ENCODE assay signal across 7 cellular contexts in the genomic region with DNA sequence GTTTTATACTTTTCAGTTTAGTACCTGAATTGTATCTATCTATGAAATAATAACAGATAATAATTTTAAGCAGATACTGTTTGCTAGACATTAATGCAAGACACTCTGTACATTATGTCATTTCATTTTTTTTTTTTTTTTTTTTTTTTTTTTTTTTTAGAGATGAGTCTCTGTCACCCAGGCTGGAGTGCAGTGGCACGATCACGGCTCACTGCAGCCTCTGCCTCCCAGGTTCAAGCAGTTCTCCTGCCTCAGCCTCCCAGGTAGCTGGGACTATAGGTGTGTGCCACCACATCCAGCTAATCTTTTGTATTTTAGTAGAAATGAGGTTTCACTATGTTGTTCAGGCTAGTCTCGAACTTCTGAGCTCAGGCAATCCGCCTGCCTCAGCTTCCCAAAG. TPM values are rescaled to one million over a fixed set of nuclear protein-coding genes. Genes with fewer than 3 reads are reported as not detected.
DNase-seq lines count a peak whose midpoint lies in the region; ATAC-seq, FAIRE-seq and TF ChIP-seq lines count a peak whose summit lies in the region.
"Not testable (repeated sequence)": the region's sequence is repeated elsewhere in the genome, so short reads cannot be mapped to it uniquely, and the experiment has no call there.
"Had no signal": no experiment of that assay in that cellular context is flagged by ENCODE, and none has a peak within 500 bp of the region (broad histone marks: within the 10 kb centered on the region; RNA-seq: fewer than 3 reads in every experiment).

No MANE protein-coding gene starts in this region.

- H3K9ac ChIP-seq in SK-N-SH, result not testable (repeated sequence)

- TF ChIP-seq RAD21 in SK-N-SH (IDR thresholded peaks at IDR 0.05; ENCODE audit: low read length), result not testable (repeated sequence)

- POLR2A ChIA-PET in SK-N-SH (lab: Yijun Ruan, JAX), result not testable (repeated sequence)

- not testable (repeated sequence) for H3F3A ChIP-seq in GM23338 (replicated peaks; ENCODE audit: low read depth)
- peaks cover 26% of the 10 kb centered on the region for H3F3A ChIP-seq in SK-N-SH (replicated peaks; ENCODE audit: insufficient read depth)

- H3K36me3 Mint-ChIP-seq in GM23338 (ENCODE audit: low read depth) (peaks cover 14% of the 10 kb centered on the region; the same call in 2 of the 3 replicates), mesothelial cell of epicardium (peaks cover 13% of the 10 kb centered on the region)

- H3K4me3 Mint-ChIP-seq in GM23338, mesothelial cell of epicardium: not testable (repeated sequence)

- H4K20me1 ChIP-seq in GM23338 (replicated peaks; ENCODE audit: insufficient read depth), result peaks cover 13% of the 10 kb centered on the region
- H4K20me1 ChIP-seq in SK-N-SH (ENCODE audit: insufficient read depth), result not testable (repeated sequence)

- 85% methylated on average over 4 of the region's 4 CpGs for WGBS in SK-N-SH (ENCODE audit: low lambda C conversion rate)
- 82 to 91% methylated on average over 4 of the region's 4 CpGs for WGBS in sigmoid colon, 2 donors

- not testable (repeated sequence) for TF ChIP-seq POLR2A in sigmoid colon (IDR thresholded peaks at IDR 0.05)

- peak; percentile 60 for FAIRE-seq in endometrium (lab: Jason Lieb, UNC)

- not testable (repeated sequence) for H3K27ac Mint-ChIP-seq in GM23338
- peak overlapping the region; percentile 98 for H3K27ac Mint-ChIP-seq in mesothelial cell of epicardium

- peaks cover 80% of the 10 kb centered on the region for H3K4me1 ChIP-seq in GM23338 (ENCODE audit: insufficient read depth)
- H3K4me1 ChIP-seq in SK-N-SH (ENCODE audit: control insufficient read depth in 1 of 2, insufficient read depth in 2 of 2, low read depth in 1 of 2, low read length in 1 of 2), result peaks cover 16 to 31% of the 10 kb centered on the region in 2 experiments
- peaks cover 0 to 99% (median 93%) of the 10 kb centered on the region in 4 donors for H3K4me1 ChIP-seq in sigmoid colon
- peaks cover 0 to 60% (median 40%) of the 10 kb centered on the region in 4 donors for H3K4me1 ChIP-seq in tibial artery

- peaks cover 80% of the 10 kb centered on the region for H3K79me2 ChIP-seq in GM23338 (replicated peaks; ENCODE audit: insufficient read depth)
- H3K79me2 ChIP-seq in SK-N-SH (ENCODE audit: insufficient read depth), result not testable (repeated sequence)

- not testable (repeated sequence) for DNase-seq in GM23338 (ENCODE audit: low spot score); SK-N-SH; mesothelial cell of epicardium (ENCODE audit: low spot score in 2 of 2, unreplicated experiment in 2 of 2); sigmoid colon; tibial artery

- CTCF ChIA-PET in SK-N-SH (lab: Yijun Ruan, JAX), result not testable (repeated sequence)

- not testable (repeated sequence) for H2AFZ ChIP-seq in GM23338; SK-N-SH (ENCODE audit: low read depth)

- intact Hi-C loops in sigmoid colon (cut with DNase I), result not testable (repeated sequence)
- intact Hi-C loops in tibial artery (cut with DNase I; ENCODE audit: low total_unique reads), result loop anchor here (10.0 kb wide), 1 partner anchor 159 kb away; no protein-coding TSS in a partner anchor

- H3K27ac ChIP-seq in GM23338 (ENCODE audit: low read depth), result not testable (repeated sequence)
- H3K27ac ChIP-seq in SK-N-SH (ENCODE audit: low read depth in 2 of 2, low read length in 1 of 2) (peak overlapping the region; percentile 69 to 90; a peak in 2 of 4 replicates), sigmoid colon (peak overlapping the region; percentile 67 to 83 (median 73)), tibial artery (peak overlapping the region; percentile 36 to 66)

- H3K9me3 ChIP-seq in SK-N-SH, sigmoid colon, tibial artery: not testable (repeated sequence)

- H3K36me3 ChIP-seq in GM23338 (ENCODE audit: insufficient read depth); SK-N-SH (replicated peaks in 1 of 2; ENCODE audit: control insufficient read depth in 1 of 2, insufficient read depth in 2 of 2, low read length in 1 of 2); sigmoid colon; tibial artery: not testable (repeated sequence)

- H3K27me3 ChIP-seq in GM23338 (ENCODE audit: insufficient read depth); SK-N-SH (ENCODE audit: insufficient read depth); sigmoid colon; tibial artery: not testable (repeated sequence)

- TF ChIP-seq CTCF in GM23338 (conservative IDR thresholded peaks at IDR 0.05; ENCODE audit: low read depth in 2 of 2); SK-N-SH (IDR thresholded peaks at IDR 0.05); mesothelial cell of epicardium (IDR thresholded peaks at IDR 0.05; ENCODE audit: unreplicated experiment); sigmoid colon (IDR thresholded peaks at IDR 0.05); tibial artery (IDR thresholded peaks at IDR 0.05): not testable (repeated sequence)

- H3K9me3 Mint-ChIP-seq in GM23338, mesothelial cell of epicardium: not testable (repeated sequence)

- not testable (repeated sequence) for ATAC-seq in GM23338

- peaks cover 85% of the 10 kb centered on the region for H3K4me1 Mint-ChIP-seq in GM23338
- peaks cover 93% of the 10 kb centered on the region for H3K4me1 Mint-ChIP-seq in mesothelial cell of epicardium

- H3K9me2 ChIP-seq in GM23338 (ENCODE audit: insufficient read depth); SK-N-SH: not testable (repeated sequence)

- H3K27me3 Mint-ChIP-seq in GM23338 (ENCODE audit: insufficient read depth, low read depth, poor library complexity), result peaks cover 12% of the 10 kb centered on the region
- not testable (repeated sequence) for H3K27me3 Mint-ChIP-seq in mesothelial cell of epicardium (ENCODE audit: low read depth)

- not testable (repeated sequence) for H3K4me3 ChIP-seq in GM23338; SK-N-SH (ENCODE audit: low read depth in 2 of 2, low read length in 1 of 2); sigmoid colon; tibial artery

- not testable (repeated sequence) for TF ChIP-seq EP300 in SK-N-SH (IDR thresholded peaks at IDR 0.05; ENCODE audit: borderline replicate concordance in 1 of 2, low read depth in 1 of 2, low read length in 1 of 2); sigmoid colon (IDR thresholded peaks at IDR 0.05)

- 0 out of 2 replicates have a peak overlapping the region, but pooled peaks have one; percentile 63 for H3K4me2 ChIP-seq in GM23338
- H3K4me2 ChIP-seq in SK-N-SH, result not testable (repeated sequence)

RNA-seq across cellular contexts. Expression of a gene that starts 44.8 kb away (rescaled TPM):
- total RNA-seq in GM23338 (2014; rRNA removed; shearing (Covaris generic)), result 84.2 and 104 TPM in 2 replicates
- polyA plus RNA-seq in GM23338 (2016; fragmentation: Nextera tagmentation; extraction: Ambion mirVana) (39.3 and 40.0 TPM in 2 replicates), SK-N-SH (2012; rRNA removed) (25.3 and 27.0 TPM in 2 replicates), sigmoid colon (10 to 100 TPM in 2 of 3 donors, 1 to 10 TPM in 1; 6.7 to 18.0 (median 11.4) TPM)
- polyA plus RNA-seq in SK-N-SH (2012; cell fraction: cytosol; rRNA removed), result 18.4 and 24.2 TPM in 2 replicates
- 14.8 and 23.2 TPM in 2 replicates for polyA plus RNA-seq in SK-N-SH (2012; cell fraction: nucleus; rRNA removed)
- total RNA-seq in mesothelial cell of epicardium (699 to 723 TPM (median 719 TPM) in 3 replicates), sigmoid colon (100 to 1,000 TPM; 118 to 168 (median 161) TPM)
- polyA plus RNA-seq: CD14-positive monocyte had no signal
